ENCODE assay signal across 15 cellular contexts in genomic region chr21:45991606-45992301, GRCh38. TPM values are rescaled to one million over a fixed set of nuclear protein-coding genes. Genes with fewer than 3 reads are reported as not detected.
DNase-seq lines count a peak whose midpoint lies in the region; ATAC-seq and TF ChIP-seq lines count a peak whose summit lies in the region.
"Had no signal": no experiment of that assay in that cellular context is flagged by ENCODE, and none has a peak within 500 bp of the region (broad histone marks: within the 10 kb centered on the region; RNA-seq: fewer than 3 reads in every experiment).

No MANE protein-coding gene starts in this region.

- no peak overlapping the region for H2AFZ ChIP-seq in fibroblast of lung (ENCODE audit: low read length)

- POLR2A ChIA-PET in AG04450 (lab: Yijun Ruan, JAX) = interaction anchor here (0.9 to 1.5 kb wide), 5 partner anchors 8 to 36 kb away, joined by 3 to 7 read pairs (median 3); partner anchors contain the start of gene COL6A1

- peaks cover 86% of the 10 kb centered on the region for H3K36me3 ChIP-seq in MG63
- H3K36me3 ChIP-seq in fibroblast of lung (ENCODE audit: control insufficient read depth, insufficient read depth, low read length) = peaks cover 80% of the 10 kb centered on the region
- peaks cover 18% of the 10 kb centered on the region for H3K36me3 ChIP-seq in rectal smooth muscle tissue (ENCODE audit: control insufficient read depth, insufficient read depth, low read length)
- H3K36me3 ChIP-seq: BLaER1 treated with 17β-estradiol and CSF1 and Interleukin-3, amounts not matched to agents 10 nM and 100 nM had no signal

- H3K79me2 ChIP-seq in fibroblast of lung (ENCODE audit: control insufficient read depth, insufficient read depth, low read length) = peaks cover 78% of the 10 kb centered on the region

- DNase-seq in AG04450 (ENCODE audit: low read depth, low spot score) (no peak), MG63 (peak; percentile 1), fibroblast of lung (ENCODE audit: low read depth in 2 of 2) (no peak), NCI-H1930 (lab: John Stamatoyannopoulos, UW) (no peak), NCI-H524 (lab: John Stamatoyannopoulos, UW) (no peak), foreskin keratinocyte (no peak)
- DNase-seq: activated CD8-positive, alpha-beta T cell treated with anti-CD3 and anti-CD28 coated beads, Interleukin-2, amount 10 ng/mL, durations not matched to agents 7 days and 5 days; DMS79 treated with DMSO at 0.1 percent for 48 hours; NCI-H1092 had no signal

- CTCF ChIA-PET in AG04450 (lab: Charles Lee) = no interaction called here

- H3K9ac ChIP-seq in fibroblast of lung (ENCODE audit: insufficient read depth, low read length) (no peak overlapping the region), rectal smooth muscle tissue (ENCODE audit: low read length) (no peak overlapping the region)
- H3K9ac ChIP-seq: BLaER1 treated with 17β-estradiol and CSF1 and Interleukin-3, amounts not matched to agents 10 nM and 100 nM had no signal

- H4K20me1 ChIP-seq in fibroblast of lung (ENCODE audit: control insufficient read depth, extremely low read depth, insufficient read depth, low read length) = no peaks in the 10 kb centered on the region

- H3K27ac ChIP-seq in AG04450 (ENCODE audit: low read depth, low read length) = peak overlapping the region; percentile 39
- H3K27ac ChIP-seq in fibroblast of lung (ENCODE audit: insufficient read depth, low read length) = peak overlapping the region; percentile 27
- peak overlapping the region; percentile 47 for H3K27ac ChIP-seq in rectal smooth muscle tissue (ENCODE audit: low read depth, low read length)
- no peak overlapping the region for H3K27ac ChIP-seq in foreskin keratinocyte
- H3K27ac ChIP-seq: BLaER1 treated with 17β-estradiol and CSF1 and Interleukin-3, amounts not matched to agents 10 nM and 100 nM; prostate gland had no signal

- no peaks in the 10 kb centered on the region; the same call in 1 of the 2 replicates for H3K9me3 ChIP-seq in AG04450 (ENCODE audit: control insufficient read depth, insufficient read depth, low read length)
- H3K9me3 ChIP-seq in MG63 = no peaks in the 10 kb centered on the region
- no peaks in the 10 kb centered on the region for H3K9me3 ChIP-seq in fibroblast of lung (ENCODE audit: control insufficient read depth, insufficient read depth, low read depth, low read length)
- H3K9me3 ChIP-seq: BLaER1 treated with 17β-estradiol and CSF1 and Interleukin-3, amounts not matched to agents 10 nM and 100 nM; prostate gland had no signal

- H3K4me2 ChIP-seq in fibroblast of lung (ENCODE audit: extremely low read depth, insufficient read depth, low read length) = no peak overlapping the region

- H3K4me3 ChIP-seq in AG04450 (ENCODE audit: low read depth, low read length) (no peak overlapping the region), MG63 (no peak overlapping the region), fibroblast of lung (replicated peaks in 1 of 4; ENCODE audit: control extremely low read depth in 1 of 4, insufficient read depth in 1 of 4, low read depth in 3 of 4, low read length in 4 of 4) (no peak overlapping the region), rectal smooth muscle tissue (ENCODE audit: low read length) (no peak overlapping the region)
- H3K4me3 ChIP-seq: BLaER1 treated with 17β-estradiol and CSF1 and Interleukin-3, amounts not matched to agents 10 nM and 100 nM; GM12878; prostate gland had no signal

- H3K4me1 ChIP-seq in fibroblast of lung (ENCODE audit: control insufficient read depth, extremely low read depth, insufficient read depth, low read length) (peaks cover 2% of the 10 kb centered on the region), rectal smooth muscle tissue (ENCODE audit: control insufficient read depth, insufficient read depth, low read length) (peaks cover 11% of the 10 kb centered on the region), foreskin keratinocyte (no peaks in the 10 kb centered on the region)
- H3K4me1 ChIP-seq: prostate gland had no signal

- no peaks in the 10 kb centered on the region for H3K27me3 ChIP-seq in AG04450 (ENCODE audit: control insufficient read depth, insufficient read depth, low read length)
- H3K27me3 ChIP-seq in MG63 = no peaks in the 10 kb centered on the region
- no peaks in the 10 kb centered on the region for H3K27me3 ChIP-seq in fibroblast of lung (ENCODE audit: control insufficient read depth, insufficient read depth, low read length)
- H3K27me3 ChIP-seq in rectal smooth muscle tissue (ENCODE audit: control insufficient read depth, insufficient read depth, low read length) = no peaks in the 10 kb centered on the region
- H3K27me3 ChIP-seq in foreskin keratinocyte = no peaks in the 10 kb centered on the region

- ATAC-seq in HG02798 (IDR thresholded peaks at IDR 0.05; ENCODE audit: poor library complexity, unreplicated experiment) = no peak
- no peak for ATAC-seq in foreskin keratinocyte
- ATAC-seq: activated CD8-positive, alpha-beta T cell treated with anti-CD3 and anti-CD28 coated beads, Interleukin-2, amount 10 ng/mL, durations not matched to agents 7 days and 5 days; GM12878; stimulated activated effector memory CD8-positive, alpha-beta T cell treated with anti-CD3 and anti-CD28 coated beads, Interleukin-12 subunit alpha, Interleukin-12 subunit beta, amount 100 ng/mL, for 72 hours had no signal

- TF ChIP-seq CTCF in AG04450 (IDR thresholded peaks at IDR 0.05; ENCODE audit: low read depth, low read length) (no peak), fibroblast of lung (conservative IDR thresholded peaks at IDR 0.05 in 1 of 2, IDR thresholded peaks at IDR 0.05 in 1 of 2; ENCODE audit: low read depth in 1 of 2, low read length in 2 of 2) (no peak), foreskin keratinocyte (conservative IDR thresholded peaks at IDR 0.05) (no peak)

RNA-seq across cellular contexts. Expression of gene COL6A1, which starts 10.2 kb away (rescaled TPM):
- polyA plus RNA-seq in AG04450 (2011; rRNA removed) (493 and 591 TPM in 2 replicates), fibroblast of lung (621 and 1,137 TPM in 2 replicates), foreskin keratinocyte (2.0 and 3.3 TPM in 2 replicates)
- 196 and 210 TPM in 2 replicates for polyA minus RNA-seq in AG04450 (2011; rRNA and poly(A)+ RNA removed)
- 817 and 868 TPM in 2 replicates for total RNA-seq in MG63 (2014; rRNA removed; shearing (Covaris generic); ENCODE audit: low replicate concordance)
- total RNA-seq in fibroblast of lung (623 and 645 TPM in 2 replicates), foreskin keratinocyte (2.2 and 3.2 TPM in 2 replicates)
- polyA plus RNA-seq in fibroblast of lung (2012) = 1,146 and 2,228 TPM in 2 replicates
- 1,147 and 1,843 TPM in 2 replicates for polyA minus RNA-seq in fibroblast of lung (ENCODE audit: low replicate concordance)

Comparison
In these comparisons a context has a peak if more than half of its experiments do, and no peak if none do; other contexts are left out.
1. RNA of gene COL6A1, which starts 10.2 kb away (total RNA-seq): 817 to 868 TPM in MG63 and 623 to 645 TPM in fibroblast of lung; 2.2 to 3.2 TPM in foreskin keratinocyte; every median in the first group is over 100 times any median in the second.